Comparison of ENCODE assay signal across 11 cellular contexts in genomic region chr3:120642368-120642948, GRCh38. TPM values are rescaled to one million over a fixed set of nuclear protein-coding genes. Genes with fewer than 3 reads are reported as not detected.
DNase-seq lines count a peak whose midpoint lies in the region; ATAC-seq and TF ChIP-seq lines count a peak whose summit lies in the region.
"Had no signal": no experiment of that assay in that cellular context is flagged by ENCODE, and none has a peak within 500 bp of the region (broad histone marks: within the 10 kb centered on the region; RNA-seq: fewer than 3 reads in every experiment).

No MANE protein-coding gene starts in this region.

- no peaks in the 10 kb centered on the region for H3K9me3 ChIP-seq in stomach
- H3K9me3 ChIP-seq: prostate gland had no signal

- H3K36me3 Mint-ChIP-seq in stimulated activated memory B cell treated with anti-CD40 and anti-IgM and Interleukin-4, amounts not matched to agents 10 μg/mL and 1 μg/mL and 100 μg/mL, for 72 hours: peaks cover 5% of the 10 kb centered on the region

- peaks cover 4% of the 10 kb centered on the region for H3K4me1 Mint-ChIP-seq in stimulated activated memory B cell treated with anti-CD40 and anti-IgM and Interleukin-4, amounts not matched to agents 10 μg/mL and 1 μg/mL and 100 μg/mL, for 72 hours

- WGBS in stomach, 5 donors: 62 to 78% (median 75%) methylated on average over 4 of the region's 4 CpGs

- H3K4me3 Mint-ChIP-seq in stimulated activated memory B cell treated with anti-CD40 and anti-IgM and Interleukin-4, amounts not matched to agents 10 μg/mL and 1 μg/mL and 100 μg/mL, for 72 hours: no peak overlapping the region

- H3K4me3 ChIP-seq in stomach: no peak overlapping the region
- H3K4me3 ChIP-seq: prostate gland had no signal

- TF ChIP-seq EP300 in stomach (IDR thresholded peaks at IDR 0.05): no peak

- peaks cover 0 to 30% (median 12%) of the 10 kb centered on the region in 4 donors for H3K36me3 ChIP-seq in stomach
- H3K36me3 ChIP-seq: prostate gland had no signal

- H3K27me3 Mint-ChIP-seq in stimulated activated memory B cell treated with anti-CD40 and anti-IgM and Interleukin-4, amounts not matched to agents 10 μg/mL and 1 μg/mL and 100 μg/mL, for 72 hours: no peaks in the 10 kb centered on the region

- H3K4me1 ChIP-seq in stomach: peaks cover 0 to 17% (median 3%) of the 10 kb centered on the region in 4 donors
- H3K4me1 ChIP-seq: prostate gland had no signal

- peak; percentile 58 for ATAC-seq in stimulated activated memory B cell treated with anti-CD40 and anti-IgM and Interleukin-4, amounts not matched to agents 10 μg/mL and 1 μg/mL and 100 μg/mL, for 72 hours
- ATAC-seq in GM18505 (IDR thresholded peaks at IDR 0.05; ENCODE audit: unreplicated experiment): no peak

- intact Hi-C loops in stomach (cut with DNase I; ENCODE audit: low total_unique reads): no loop called here

- peaks cover 4% of the 10 kb centered on the region for H3K9me3 Mint-ChIP-seq in stimulated activated memory B cell treated with anti-CD40 and anti-IgM and Interleukin-4, amounts not matched to agents 10 μg/mL and 1 μg/mL and 100 μg/mL, for 72 hours

- TF ChIP-seq POLR2A in erythroblast (IDR thresholded peaks at IDR 0.05; ENCODE audit: low read length) (peak; percentile 46), stomach (IDR thresholded peaks at IDR 0.05) (no peak), GM18505 (IDR thresholded peaks at IDR 0.05; ENCODE audit: borderline replicate concordance, extremely low read depth, insufficient read depth, insufficient read length) (no peak)

- H3K27me3 ChIP-seq in stomach: no peaks in the 10 kb centered on the region

- TF ChIP-seq CTCF in stomach (IDR thresholded peaks at IDR 0.05): no peak

- H3K27ac Mint-ChIP-seq in stimulated activated memory B cell treated with anti-CD40 and anti-IgM and Interleukin-4, amounts not matched to agents 10 μg/mL and 1 μg/mL and 100 μg/mL, for 72 hours: no peak overlapping the region

- no peak overlapping the region for H3K27ac ChIP-seq in stomach
- H3K27ac ChIP-seq: prostate gland had no signal

- peak; percentile 3 for DNase-seq in NK-92 treated with Interleukin-12 subunit alpha and Interleukin-12 subunit beta, amount 100 ng/mL, for 24 hours (lab: John Stamatoyannopoulos, UW)
- DNase-seq in NK-92 (lab: John Stamatoyannopoulos, UW; ENCODE audit: unreplicated experiment) (no peak), NCI-H460 (ENCODE audit: extremely low read depth, low read depth) (peak; percentile 72), erythroblast (lab: John Stamatoyannopoulos, UW) (peak; percentile 78 to 83), stomach (no peak), islet precursor cell (no peak)
- DNase-seq: NCI-H2029 treated with DMSO at 0.1 percent for 48 hours had no signal

RNA-seq across cellular contexts. Expression of gene HGD, which starts 39.6 kb away (rescaled TPM):
- 1.3 and 2.2 TPM in 2 replicates for total RNA-seq in NCI-H460 (2014; rRNA removed; shearing (Covaris generic))
- polyA plus RNA-seq in NCI-H460 (2014; cell fraction: nucleus; rRNA removed): 1.1 and 4.6 TPM in 2 replicates
- 10 to 100 TPM; 12.2 to 66.5 (median 43.7) TPM for total RNA-seq in stomach
- 10 to 100 TPM in 2 of 3 donors, 1 to 10 TPM in 1; 6.3 to 12.8 (median 10.8) TPM for polyA plus RNA-seq in stomach
- total RNA-seq: SK-MEL-5 had no signal

RNA-seq across cellular contexts. Expression of gene NDUFB4, which starts 46.3 kb away (rescaled TPM):
- total RNA-seq in NCI-H460 (2014; rRNA removed; shearing (Covaris generic)): 185 and 192 TPM in 2 replicates
- 64.7 and 92.2 TPM in 2 replicates for polyA plus RNA-seq in NCI-H460 (2014; cell fraction: nucleus; rRNA removed)
- 100 to 1,000 TPM in 1 of 5 donors, 10 to 100 TPM in 4; 18.7 to 128 (median 89.8) TPM for total RNA-seq in stomach
- polyA plus RNA-seq in stomach: 100 to 1,000 TPM; 190 to 343 (median 303) TPM

Comparison
In these comparisons a context has a peak if more than half of its experiments do, and no peak if none do; other contexts are left out.
1. DNase-seq: peak in NK-92 treated with Interleukin-12 subunit alpha and Interleukin-12 subunit beta, amount 100 ng/mL, for 24 hours (single experiment), NCI-H460 (single experiment) and erythroblast (2 of 2); none in NK-92 (single experiment), stomach (single experiment) and islet precursor cell (single experiment).